ENCODE assay signal across 20 cellular contexts in the genomic region with DNA sequence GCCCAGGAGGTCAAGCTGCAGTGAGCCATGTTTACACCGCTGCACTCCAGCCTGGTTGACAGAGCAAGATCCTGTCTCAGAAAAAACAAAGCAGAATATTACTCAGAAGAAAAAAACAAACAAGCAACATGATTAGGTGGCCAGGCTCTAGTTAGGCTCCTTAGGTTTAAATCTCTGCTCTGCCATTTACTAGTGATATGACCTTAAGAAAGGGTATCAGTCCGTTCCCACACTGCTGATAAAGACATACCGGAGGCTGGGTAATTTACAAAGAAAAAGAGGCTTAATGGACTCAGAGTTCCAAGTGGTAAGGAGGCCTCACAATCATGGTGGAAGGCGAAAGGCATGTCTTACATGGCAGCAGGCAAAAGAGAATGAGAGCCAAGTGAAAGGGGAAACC. TPM values are rescaled to one million over a fixed set of nuclear protein-coding genes. Genes with fewer than 3 reads are reported as not detected.
DNase-seq lines count a peak whose midpoint lies in the region; ATAC-seq and TF ChIP-seq lines count a peak whose summit lies in the region.
"Had no signal": no experiment of that assay in that cellular context is flagged by ENCODE, and none has a peak within 500 bp of the region (broad histone marks: within the 10 kb centered on the region; RNA-seq: fewer than 3 reads in every experiment).

No MANE protein-coding gene starts in this region.

- POLR2A ChIA-PET in CD4-positive, alpha-beta T cell (lab: Charles Lee): no interaction called here

- peaks cover 22% of the 10 kb centered on the region for H3K4me1 Mint-ChIP-seq in CD4-positive, alpha-beta T cell (ENCODE audit: low read depth)
- H3K4me1 Mint-ChIP-seq in activated naive CD8-positive, alpha-beta T cell treated with anti-CD3 and anti-CD28 coated beads for 36 hours: peaks cover 20% of the 10 kb centered on the region
- peaks cover 17 to 18% of the 10 kb centered on the region in 2 donors for H3K4me1 Mint-ChIP-seq in natural killer cell
- peaks cover 14% of the 10 kb centered on the region for H3K4me1 Mint-ChIP-seq in progenitor cell of endocrine pancreas (ENCODE audit: low read depth)

- H3K36me3 Mint-ChIP-seq in CD4-positive, alpha-beta T cell (ENCODE audit: low read depth): peaks cover 28% of the 10 kb centered on the region
- H3K36me3 Mint-ChIP-seq in activated naive CD8-positive, alpha-beta T cell treated with anti-CD3 and anti-CD28 coated beads for 36 hours: peaks cover 13% of the 10 kb centered on the region
- H3K36me3 Mint-ChIP-seq in natural killer cell (no peaks in the 10 kb centered on the region), progenitor cell of endocrine pancreas (ENCODE audit: insufficient read depth) (peaks cover 3% of the 10 kb centered on the region)

- no peak for ATAC-seq in CD4-positive, alpha-beta T cell (ENCODE audit: poor library complexity)
- no peak for ATAC-seq in natural killer cell
- ATAC-seq: CD8-positive, alpha-beta T cell had no signal

- no peak overlapping the region for H3K27ac ChIP-seq in CD4-positive, alpha-beta T cell (ENCODE audit: low read depth, low read length)
- H3K27ac ChIP-seq: GM23248 had no signal

- no peak for DNase-seq in CD4-positive, alpha-beta T cell
- DNase-seq in activated naive CD8-positive, alpha-beta T cell treated with anti-CD3 and anti-CD28 coated beads for 36 hours: no peak
- DNase-seq in natural killer cell (no peak), progenitor cell of endocrine pancreas (ENCODE audit: low spot score, unreplicated experiment) (no peak), activated T-cell treated with anti-CD3 and anti-CD28 coated beads for 4 hours (no peak), HK-2 (ENCODE audit: unreplicated experiment) (no peak)
- no peak for DNase-seq in activated T-cell treated with anti-CD3 and anti-CD28 coated beads, Interleukin-2, amount 50 U/mL, for 1 hour
- no peak for DNase-seq in activated CD4-positive, alpha-beta T cell treated with anti-CD3 and anti-CD28 coated beads for 1 hour
- DNase-seq: ACHN; C1 segment of cervical spinal cord; CD8-positive, alpha-beta T cell; COR-L47; DMS153; DMS79 treated with DMSO at 0.1 percent for 48 hours; EL; GM23248; H9 had no signal

- H3K9me3 Mint-ChIP-seq in CD4-positive, alpha-beta T cell: no peaks in the 10 kb centered on the region
- H3K9me3 Mint-ChIP-seq in activated naive CD8-positive, alpha-beta T cell treated with anti-CD3 and anti-CD28 coated beads for 36 hours: no peaks in the 10 kb centered on the region
- H3K9me3 Mint-ChIP-seq in natural killer cell (no peaks in the 10 kb centered on the region), progenitor cell of endocrine pancreas (ENCODE audit: low read depth) (no peaks in the 10 kb centered on the region)
- H3K9me3 Mint-ChIP-seq: CD8-positive, alpha-beta T cell; H9 had no signal

- CTCF ChIA-PET in CD4-positive, alpha-beta T cell (lab: Charles Lee): no interaction called here

- H3K9me3 ChIP-seq in CD4-positive, alpha-beta T cell (ENCODE audit: control insufficient read depth, low read length): no peaks in the 10 kb centered on the region

- no peaks in the 10 kb centered on the region for H3K27me3 Mint-ChIP-seq in CD4-positive, alpha-beta T cell
- no peaks in the 10 kb centered on the region for H3K27me3 Mint-ChIP-seq in activated naive CD8-positive, alpha-beta T cell treated with anti-CD3 and anti-CD28 coated beads for 36 hours
- H3K27me3 Mint-ChIP-seq in natural killer cell (ENCODE audit: low read depth in 2 of 2) (peaks cover 0 to 5% of the 10 kb centered on the region in 2 donors), progenitor cell of endocrine pancreas (no peaks in the 10 kb centered on the region)

- intact Hi-C loops in CD4-positive, alpha-beta T cell (cut with DNase I, micrococcal nuclease): loop anchor here (5.0 to 10.0 kb wide), 9 partner anchors 222 to 1693 kb away; partner anchors contain the start of genes ADAT2 (in 2 of the 2), PEX3 (in 2 of the 2), AIG1 (in 1 of the 2) and NMBR (in 1 of the 2)
- intact Hi-C loops in natural killer cell (cut with micrococcal nuclease): loop anchor here (5.0 to 10.0 kb wide), 2 partner anchors 266 to 388 kb away; partner anchors contain the start of genes ADAT2 and PEX3

- H3K4me3 Mint-ChIP-seq in CD4-positive, alpha-beta T cell: peak overlapping the region; percentile 72
- H3K4me3 Mint-ChIP-seq in activated naive CD8-positive, alpha-beta T cell treated with anti-CD3 and anti-CD28 coated beads for 36 hours: no peak overlapping the region
- H3K4me3 Mint-ChIP-seq in natural killer cell (peak overlapping the region; percentile 0), progenitor cell of endocrine pancreas (ENCODE audit: low read depth) (no peak overlapping the region)
- H3K4me3 Mint-ChIP-seq: CD8-positive, alpha-beta T cell; H9 had no signal

- H3K27me3 ChIP-seq in CD4-positive, alpha-beta T cell (ENCODE audit: control insufficient read depth, insufficient read depth, low read length): no peaks in the 10 kb centered on the region

- no peak for TF ChIP-seq CTCF in CD4-positive, alpha-beta T cell (IDR thresholded peaks at IDR 0.05)
- no peak for TF ChIP-seq CTCF in natural killer cell (IDR thresholded peaks at IDR 0.05)
- TF ChIP-seq CTCF in progenitor cell of endocrine pancreas (IDR thresholded peaks at IDR 0.05; ENCODE audit: unreplicated experiment): no peak

- H3K27ac Mint-ChIP-seq in CD4-positive, alpha-beta T cell: no peak overlapping the region
- peak overlapping the region; percentile 3 for H3K27ac Mint-ChIP-seq in activated naive CD8-positive, alpha-beta T cell treated with anti-CD3 and anti-CD28 coated beads for 36 hours
- H3K27ac Mint-ChIP-seq in natural killer cell (peak overlapping the region in 1 of 2 donors; percentile 63), progenitor cell of endocrine pancreas (peak overlapping the region; percentile 43)
- H3K27ac Mint-ChIP-seq: B cell; CD8-positive, alpha-beta T cell; H9 had no signal

RNA-seq across cellular contexts. Expression of gene LTV1, which starts 2.5 kb away (rescaled TPM):
- total RNA-seq in CD4-positive, alpha-beta T cell: 10 to 100 TPM; 27.0 to 28.5 TPM
- total RNA-seq in activated naive CD8-positive, alpha-beta T cell treated with anti-CD3 and anti-CD28 coated beads for 36 hours: 10 to 100 TPM; 63.6 to 65.1 TPM
- 10 to 100 TPM; 21.7 to 24.7 (median 21.7) TPM for total RNA-seq in natural killer cell
- total RNA-seq in progenitor cell of endocrine pancreas: 21.8 and 24.6 TPM in 2 replicates

RNA-seq across cellular contexts. Expression of gene ZC2HC1B, which starts 23.7 kb away (rescaled TPM):
- not detected for total RNA-seq in CD4-positive, alpha-beta T cell
- total RNA-seq in activated naive CD8-positive, alpha-beta T cell treated with anti-CD3 and anti-CD28 coated beads for 36 hours: not detected
- not detected for total RNA-seq in natural killer cell
- total RNA-seq in progenitor cell of endocrine pancreas: not detected in 2 replicates
- total RNA-seq: A172; CD8-positive, alpha-beta T cell; GM23248; H9; HT1080 had no signal

Comparison
In these comparisons a context has a peak if more than half of its experiments do, and no peak if none do; other contexts are left out.
1. H3K4me3 Mint-ChIP-seq: peak in CD4-positive, alpha-beta T cell (single experiment) and natural killer cell (single experiment); none in activated naive CD8-positive, alpha-beta T cell treated with anti-CD3 and anti-CD28 coated beads for 36 hours (single experiment) and progenitor cell of endocrine pancreas (single experiment).